In the genomic region with DNA sequence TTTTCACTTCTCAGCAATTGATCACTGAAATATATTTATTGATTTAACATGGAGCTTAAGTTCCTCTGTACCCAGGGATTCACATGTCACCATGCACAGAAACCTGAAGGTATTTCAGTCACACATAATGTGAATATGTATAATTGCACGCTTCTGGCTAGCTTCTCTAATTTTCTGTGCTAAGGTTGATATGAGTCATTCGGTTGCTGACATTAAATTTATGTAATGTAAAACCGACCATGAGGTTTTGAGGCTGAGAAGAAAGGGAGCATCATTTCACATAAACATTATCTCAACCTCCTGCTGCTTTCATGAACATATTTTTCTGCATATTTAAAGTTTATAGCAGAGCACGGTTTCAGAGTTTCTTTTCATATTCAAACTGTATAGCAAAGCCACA, we compare ENCODE assay signal across 35 cellular contexts.
"Had no signal": no experiment of that assay in that cellular context is flagged by ENCODE, and none has a peak within 500 bp of the region (broad histone marks: within the 10 kb centered on the region; RNA-seq: fewer than 3 reads in every experiment).

No MANE protein-coding gene starts in this region.

- H3K36me3 ChIP-seq: adrenal gland, brain microvascular endothelial cell, breast epithelium had no signal

- H3K27me3 ChIP-seq: adrenal gland, body of pancreas, brain microvascular endothelial cell, breast epithelium had no signal

- H3K4me3 ChIP-seq: adrenal gland, body of pancreas, breast epithelium had no signal

- H3K27ac ChIP-seq: adrenal gland, body of pancreas, brain microvascular endothelial cell, breast epithelium, VCaP had no signal

- H3K4me1 ChIP-seq: adrenal gland, body of pancreas, breast epithelium had no signal

- H3K9me3 ChIP-seq: adrenal gland, body of pancreas had no signal

- ATAC-seq: activated CD8-positive, alpha-beta T cell treated with anti-CD3 and anti-CD28 coated beads for 36 hours; activated naive CD4-positive, alpha-beta T cell treated with anti-CD3 and anti-CD28 coated beads, Interleukin-2, amount 50 U/mL, for 72 hours; activated T-cell treated with anti-CD3 and anti-CD28 coated beads, Interleukin-2, amount 50 U/mL, for 4 hours; activated T-cell treated with anti-CD3 and anti-CD28 coated beads, Interleukin-2, amount 50 U/mL, for 72 hours; activated T-helper 17 cell treated with anti-CD3 and anti-CD28 coated beads, Interleukin-2, amount 50 U/mL, for 72 hours; body of pancreas had no signal

- H3K36me3 Mint-ChIP-seq: activated CD4-positive, alpha-beta memory T cell treated with anti-CD3 and anti-CD28 coated beads for 36 hours; activated naive CD4-positive, alpha-beta T cell treated with anti-CD3 and anti-CD28 coated beads, Interleukin-2, amount 50 U/mL, for 72 hours; activated naive CD8-positive, alpha-beta T cell treated with anti-CD3 and anti-CD28 coated beads for 36 hours had no signal

- DNase-seq: activated B cell treated with CpG ODN at 0.5 μM for 24 hours; activated CD4-positive, alpha-beta memory T cell treated with anti-CD3 and anti-CD28 coated beads for 36 hours; activated CD4-positive, alpha-beta T cell treated with anti-CD3 and anti-CD28 coated beads for 4 hours; activated CD4-positive, alpha-beta T cell treated with anti-CD3 and anti-CD28 coated beads, Interleukin-2, amount 10 ng/mL, durations not matched to agents 24 days and 14 days; activated CD4-positive, alpha-beta T cell treated with anti-CD3 and anti-CD28 coated beads, Interleukin-2, amount 50 U/mL, for 1 hour; activated CD4-positive, alpha-beta T cell treated with anti-CD3 and anti-CD28 coated beads, Interleukin-2, amount 50 U/mL, for 4 hours; activated CD4-positive, CD25-positive, alpha-beta regulatory T cell treated with anti-CD3 and anti-CD28 coated beads, Interleukin-2, amount 50 U/mL, for 72 hours; activated CD8-positive, alpha-beta memory T cell treated with anti-CD3 and anti-CD28 coated beads, Interleukin-2, amount 50 U/mL, for 4 hours; activated CD8-positive, alpha-beta T cell treated with anti-CD3 and anti-CD28 coated beads for 36 hours; activated effector memory CD4-positive, alpha-beta T cell treated with anti-CD3 and anti-CD28 coated beads, Interleukin-2, amount 50 U/mL, for 16 hours; activated gamma-delta T cell treated with Interleukin-2 at 50 U/mL for 16 hours; activated naive CD4-positive, alpha-beta T cell; activated naive CD4-positive, alpha-beta T cell treated with anti-CD3 and anti-CD28 coated beads for 36 hours; activated naive CD4-positive, alpha-beta T cell treated with anti-CD3 and anti-CD28 coated beads, Interleukin-2, amount 50 U/mL, for 16 hours; activated naive CD8-positive, alpha-beta T cell treated with anti-CD3 and anti-CD28 coated beads for 36 hours; activated T-cell treated with anti-CD3 and anti-CD28 coated beads for 4 hours; activated T-cell treated with anti-CD3 and anti-CD28 coated beads, Interleukin-2, amount 50 U/mL, for 1 hour; activated T-cell treated with anti-CD3 and anti-CD28 coated beads, Interleukin-2, amount 50 U/mL, for 4 hours; activated T-cell treated with anti-CD3 and anti-CD28 coated beads, Interleukin-2, amount 50 U/mL, for 72 hours; adrenal gland; amniotic stem cell; aorta; body of pancreas; brain microvascular endothelial cell; central memory CD4-positive, alpha-beta T cell; T-helper 1 cell; T-helper 2 cell; T-helper 9 cell had no signal

- H3K27me3 Mint-ChIP-seq: activated B cell treated with CpG ODN at 0.5 μM for 24 hours; activated CD4-positive, alpha-beta memory T cell treated with anti-CD3 and anti-CD28 coated beads for 36 hours; activated CD4-positive, alpha-beta T cell treated with anti-CD3 and anti-CD28 coated beads, Interleukin-2, amount 10 ng/mL, durations not matched to agents 24 days and 14 days; activated CD8-positive, alpha-beta T cell treated with anti-CD3 and anti-CD28 coated beads for 36 hours; activated naive CD8-positive, alpha-beta T cell treated with anti-CD3 and anti-CD28 coated beads for 36 hours; activated T-helper 17 cell treated with anti-CD3 and anti-CD28 coated beads, Interleukin-2, amount 50 U/mL, for 72 hours had no signal

- H3K4me3 Mint-ChIP-seq: activated B cell treated with CpG ODN at 0.5 μM for 24 hours; activated CD4-positive, alpha-beta memory T cell treated with anti-CD3 and anti-CD28 coated beads for 36 hours; activated CD4-positive, alpha-beta T cell treated with anti-CD3 and anti-CD28 coated beads, Interleukin-2, amount 10 ng/mL, durations not matched to agents 24 days and 14 days; activated CD8-positive, alpha-beta T cell treated with anti-CD3 and anti-CD28 coated beads for 36 hours; activated naive CD4-positive, alpha-beta T cell treated with anti-CD3 and anti-CD28 coated beads for 36 hours; activated naive CD8-positive, alpha-beta T cell treated with anti-CD3 and anti-CD28 coated beads for 36 hours; activated T-cell treated with anti-CD3 and anti-CD28 coated beads, Interleukin-2, amount 50 U/mL, for 4 hours; activated T-cell treated with anti-CD3 and anti-CD28 coated beads, Interleukin-2, amount 50 U/mL, for 72 hours; activated T-helper 1 cell treated with anti-CD3 and anti-CD28 coated beads, Interleukin-12 subunit alpha, Interleukin-12 subunit beta, Interleukin-2, Interleukin-4 antibody, amounts not matched to agents 30 ng/mL and 10 ng/mL and 1 ng/mL, durations not matched to agents 14 hours and 24 hours and 36 hours; activated T-helper 17 cell treated with anti-CD3 and anti-CD28 coated beads, Interleukin-2, amount 50 U/mL, for 72 hours; T-helper 1 cell treated with Interleukin-12 subunit alpha and Interleukin-12 subunit beta and Interleukin-4 antibody, amounts not matched to agents 30 μg/mL and 1 μg/mL, for 36 hours; T-helper 2 cell treated with Interferon-gamma antibody and Interleukin-4, amounts not matched to agents 5 μg/mL and 100 μg/mL, for 36 hours had no signal

- H3K9me3 Mint-ChIP-seq: activated CD4-positive, alpha-beta T cell treated with anti-CD3 and anti-CD28 coated beads, Interleukin-2, amount 10 ng/mL, durations not matched to agents 24 days and 14 days; activated naive CD8-positive, alpha-beta T cell treated with anti-CD3 and anti-CD28 coated beads for 36 hours; activated T-cell treated with anti-CD3 and anti-CD28 coated beads, Interleukin-2, amount 50 U/mL, for 4 hours; activated T-helper 1 cell treated with anti-CD3 and anti-CD28 coated beads, Interleukin-12 subunit alpha, Interleukin-12 subunit beta, Interleukin-2, Interleukin-4 antibody, amounts not matched to agents 30 ng/mL and 10 ng/mL and 1 ng/mL, durations not matched to agents 14 hours and 24 hours and 36 hours had no signal

- H3K4me1 Mint-ChIP-seq: activated B cell treated with CpG ODN at 0.5 μM for 24 hours; activated CD4-positive, alpha-beta T cell treated with anti-CD3 and anti-CD28 coated beads, Interleukin-2, amount 10 ng/mL, durations not matched to agents 24 days and 14 days; activated naive CD8-positive, alpha-beta T cell treated with anti-CD3 and anti-CD28 coated beads for 36 hours; activated T-helper 17 cell treated with anti-CD3 and anti-CD28 coated beads, Interleukin-2, amount 50 U/mL, for 72 hours had no signal

- H3K27ac Mint-ChIP-seq: activated B cell treated with CpG ODN at 0.5 μM for 24 hours; activated CD4-positive, alpha-beta memory T cell treated with anti-CD3 and anti-CD28 coated beads for 36 hours; activated CD4-positive, alpha-beta T cell treated with anti-CD3 and anti-CD28 coated beads, Interleukin-2, amount 10 ng/mL, durations not matched to agents 24 days and 14 days; activated CD8-positive, alpha-beta T cell treated with anti-CD3 and anti-CD28 coated beads for 36 hours; activated naive CD4-positive, alpha-beta T cell treated with anti-CD3 and anti-CD28 coated beads for 36 hours; activated naive CD4-positive, alpha-beta T cell treated with anti-CD3 and anti-CD28 coated beads, Interleukin-2, amount 50 U/mL, for 72 hours; activated naive CD8-positive, alpha-beta T cell treated with anti-CD3 and anti-CD28 coated beads for 36 hours; activated T-cell treated with anti-CD3 and anti-CD28 coated beads, Interleukin-2, amount 50 U/mL, for 72 hours; activated T-helper 1 cell treated with anti-CD3 and anti-CD28 coated beads, Interleukin-12 subunit alpha, Interleukin-12 subunit beta, Interleukin-2, Interleukin-4 antibody, amounts not matched to agents 30 ng/mL and 10 ng/mL and 1 ng/mL, durations not matched to agents 14 hours and 24 hours and 36 hours; activated T-helper 17 cell treated with anti-CD3 and anti-CD28 coated beads, Interleukin-2, amount 50 U/mL, for 72 hours; T-helper 1 cell treated with Interleukin-12 subunit alpha and Interleukin-12 subunit beta and Interleukin-4 antibody, amounts not matched to agents 30 μg/mL and 1 μg/mL, for 36 hours; T-helper 2 cell treated with Interferon-gamma antibody and Interleukin-4, amounts not matched to agents 5 μg/mL and 100 μg/mL, for 36 hours had no signal
